ENCODE assay signal across 10 cellular contexts in genomic region chr1:55211456-55211855, GRCh38. TPM values are rescaled to one million over a fixed set of nuclear protein-coding genes. Genes with fewer than 3 reads are reported as not detected.
A peak's percentile ranks its signal among the peaks of the same experiment; 100 is the strongest.
DNase-seq lines count a peak whose midpoint lies in the region; ATAC-seq, FAIRE-seq and TF ChIP-seq lines count a peak whose summit lies in the region.
"Had no signal": no experiment of that assay in that cellular context is flagged by ENCODE, and none has a peak within 500 bp of the region (broad histone marks: within the 10 kb centered on the region; RNA-seq: fewer than 3 reads in every experiment).

No MANE protein-coding gene starts in this region.

- peaks cover 6% of the 10 kb centered on the region for H4K20me1 ChIP-seq in keratinocyte (ENCODE audit: control insufficient read depth, extremely low read depth, insufficient read depth, low read length)

- H3K4me3 ChIP-seq in left ventricle myocardium inferior, result peak overlapping the region; percentile 89
- H3K4me3 ChIP-seq in keratinocyte (ENCODE audit: control insufficient read depth in 2 of 3, extremely low read depth in 1 of 3, insufficient read depth in 2 of 3, low read depth in 1 of 3, low read length in 3 of 3), result peak overlapping the region in 1 of 3 experiments; percentile 8

- peaks cover 62% of the 10 kb centered on the region for H3K4me1 Mint-ChIP-seq in T-helper 17 cell
- H3K4me1 Mint-ChIP-seq in type B pancreatic cell (ENCODE audit: unreplicated experiment), result peaks cover 59% of the 10 kb centered on the region

- H3K9ac ChIP-seq in keratinocyte (ENCODE audit: control insufficient read depth, extremely low read depth, insufficient read depth, low read length), result no peak overlapping the region

- TF ChIP-seq CTCF in left ventricle myocardium inferior (IDR thresholded peaks at IDR 0.05; ENCODE audit: borderline replicate concordance) (no peak), keratinocyte (optimal IDR thresholded peaks at IDR 0.05 in 1 of 3, IDR thresholded peaks at IDR 0.05 in 1 of 3, conservative IDR thresholded peaks at IDR 0.05 in 1 of 3; ENCODE audit: extremely low read depth in 1 of 3, insufficient read depth in 2 of 3, low read length in 3 of 3) (no peak), type B pancreatic cell (conservative IDR thresholded peaks at IDR 0.05) (no peak)

- no peak for ATAC-seq in Right ventricle myocardium inferior
- ATAC-seq in T-helper 17 cell, result no peak
- ATAC-seq in GM19324 (IDR thresholded peaks at IDR 0.05; ENCODE audit: low FRiP score, unreplicated experiment), result no peak
- no peak for ATAC-seq in HG02642 (IDR thresholded peaks at IDR 0.05; ENCODE audit: poor library complexity, unreplicated experiment)

- H3K27ac Mint-ChIP-seq in T-helper 17 cell (peak overlapping the region; percentile 95), type B pancreatic cell (peak overlapping the region; percentile 41)

- dilution Hi-C loops in keratinocyte (cut with MboI; ENCODE audit: extremely low pct_ligation_motif_present, low sequenced_read_pairs), result no loop called here

- H3K4me1 ChIP-seq in left ventricle myocardium inferior (peaks cover 84% of the 10 kb centered on the region), keratinocyte (ENCODE audit: control insufficient read depth, extremely low read depth, insufficient read depth, low read length) (peaks cover 32% of the 10 kb centered on the region)

- H3K27ac ChIP-seq in left ventricle myocardium inferior (replicated peaks) (peak overlapping the region; percentile 99), keratinocyte (ENCODE audit: control insufficient read depth, insufficient read depth, low read length) (no peak overlapping the region)

- FAIRE-seq in keratinocyte (lab: Jason Lieb, UNC), result no peak
- FAIRE-seq: colon had no signal

- H3K4me3 Mint-ChIP-seq in T-helper 17 cell (peak overlapping the region; percentile 97), type B pancreatic cell (peak overlapping the region; percentile 55)

- peaks cover 6% of the 10 kb centered on the region for H3K36me3 Mint-ChIP-seq in T-helper 17 cell (ENCODE audit: low read depth)
- no peaks in the 10 kb centered on the region for H3K36me3 Mint-ChIP-seq in type B pancreatic cell

- H3K36me3 ChIP-seq in left ventricle myocardium inferior, result no peaks in the 10 kb centered on the region
- no peaks in the 10 kb centered on the region for H3K36me3 ChIP-seq in keratinocyte (ENCODE audit: control insufficient read depth in 2 of 2, extremely low read depth in 1 of 2, insufficient read depth in 2 of 2, low read length in 2 of 2)

- peak overlapping the region; percentile 99 for H3K4me2 ChIP-seq in keratinocyte (ENCODE audit: control insufficient read depth, extremely low read depth, insufficient read depth, low read depth, low read length)

- DNase-seq in left ventricle myocardium inferior (no peak), Right ventricle myocardium inferior (ENCODE audit: missing footprints) (no peak), T-helper 17 cell (no peak), keratinocyte (ENCODE audit: low read depth, low spot score) (no peak), type B pancreatic cell (ENCODE audit: extremely low spot score, unreplicated experiment) (no peak), NCI-H1436 (lab: John Stamatoyannopoulos, UW) (no peak)
- DNase-seq: DMS79 had no signal

- H3K9me3 Mint-ChIP-seq in type B pancreatic cell, result no peaks in the 10 kb centered on the region

- intact Hi-C loops in left ventricle myocardium inferior (cut with micrococcal nuclease) (no loop called here), Right ventricle myocardium inferior (cut with DNase I) (loop anchor here (5.0 kb wide), 2 partner anchors 34 to 41 kb away; no protein-coding TSS in a partner anchor)

- H3K79me2 ChIP-seq in keratinocyte (ENCODE audit: control insufficient read depth, insufficient read depth, low read length), result peaks cover 93% of the 10 kb centered on the region

- peaks cover 6% of the 10 kb centered on the region for H3K9me1 ChIP-seq in keratinocyte (ENCODE audit: control insufficient read depth, extremely low read depth, insufficient read depth, low read length)

- H3K9me3 ChIP-seq in left ventricle myocardium inferior (replicated peaks), result no peaks in the 10 kb centered on the region
- no peaks in the 10 kb centered on the region for H3K9me3 ChIP-seq in T-helper 17 cell (ENCODE audit: control insufficient read depth, low read length, poor library complexity, severe bottlenecking)
- no peaks in the 10 kb centered on the region for H3K9me3 ChIP-seq in keratinocyte (ENCODE audit: control insufficient read depth, low read depth, low read length)

- no peaks in the 10 kb centered on the region for H3K27me3 ChIP-seq in left ventricle myocardium inferior (ENCODE audit: low read depth)
- H3K27me3 ChIP-seq in keratinocyte (ENCODE audit: control insufficient read depth, extremely low read depth, insufficient read depth, low read length), result no peaks in the 10 kb centered on the region

- no peak overlapping the region for H2AFZ ChIP-seq in keratinocyte (ENCODE audit: control insufficient read depth, low read length)

- H3K27me3 Mint-ChIP-seq in T-helper 17 cell, result no peaks in the 10 kb centered on the region
- H3K27me3 Mint-ChIP-seq in type B pancreatic cell, result no peaks in the 10 kb centered on the region

RNA-seq across cellular contexts. Expression of gene USP24, which starts 3.7 kb away (rescaled TPM):
- 39.5 TPM for total RNA-seq in left ventricle myocardium inferior
- total RNA-seq in Right ventricle myocardium inferior, result 34.5 TPM
- 10 to 100 TPM; 69.5 to 82.9 TPM for total RNA-seq in T-helper 17 cell
- polyA plus RNA-seq in keratinocyte, result 15.4 to 22.5 TPM (median 17.1 TPM) in 3 replicates
- 31.4 TPM for polyA plus RNA-seq in keratinocyte (2011; ENCODE audit: low read depth)
- polyA plus RNA-seq in keratinocyte (2011; cell fraction: cytosol; rRNA removed), result 9.1 and 13.9 TPM in 2 replicates
- polyA plus RNA-seq in keratinocyte (2011; cell fraction: nucleus; rRNA removed), result 37.3 and 37.6 TPM in 2 replicates
- polyA plus RNA-seq in keratinocyte (2012; ENCODE audit: low replicate concordance), result 11.7 and 22.3 TPM in 2 replicates
- 14.9 to 74.8 TPM (median 41.3 TPM) in 3 replicates for polyA minus RNA-seq in keratinocyte
- 16.3 TPM for polyA minus RNA-seq in keratinocyte (2011; cell fraction: cytosol; rRNA and poly(A)+ RNA removed)
- 52.0 and 98.7 TPM in 2 replicates for polyA minus RNA-seq in keratinocyte (2011; cell fraction: nucleus; rRNA and poly(A)+ RNA removed)
- 35.3 and 44.5 TPM in 2 replicates for total RNA-seq in type B pancreatic cell (ENCODE audit: low replicate concordance)
